ENCODE assay signal across 26 cellular contexts in genomic region chr16:4139968-4140367, GRCh38. TPM values are rescaled to one million over a fixed set of nuclear protein-coding genes. Genes with fewer than 3 reads are reported as not detected.
A peak's percentile ranks its signal among the peaks of the same experiment; 100 is the strongest.
DNase-seq lines count a peak whose midpoint lies in the region; FAIRE-seq and TF ChIP-seq lines count a peak whose summit lies in the region.
"Had no signal": no experiment of that assay in that cellular context is flagged by ENCODE, and none has a peak within 500 bp of the region (broad histone marks: within the 10 kb centered on the region; RNA-seq: fewer than 3 reads in every experiment).

No MANE protein-coding gene starts in this region.

- no peaks in the 10 kb centered on the region for H3K36me3 Mint-ChIP-seq in osteocyte (ENCODE audit: unreplicated experiment)
- H3K36me3 Mint-ChIP-seq in activated naive CD8-positive, alpha-beta T cell treated with anti-CD3 and anti-CD28 coated beads for 36 hours = no peaks in the 10 kb centered on the region
- H3K36me3 Mint-ChIP-seq: neural progenitor cell had no signal

- H3K9me3 Mint-ChIP-seq in osteocyte (ENCODE audit: unreplicated experiment) = no peaks in the 10 kb centered on the region
- no peaks in the 10 kb centered on the region for H3K9me3 Mint-ChIP-seq in activated naive CD8-positive, alpha-beta T cell treated with anti-CD3 and anti-CD28 coated beads for 36 hours
- H3K9me3 Mint-ChIP-seq: activated B cell treated with CpG ODN at 0.5 μM for 24 hours, neural progenitor cell had no signal

- H3K27ac ChIP-seq in OCI-LY3 (ENCODE audit: low read length) (peak overlapping the region; percentile 52; the same call in 1 of the 2 replicates), mammary epithelial cell (ENCODE audit: insufficient read depth, low read depth, low read length) (peak overlapping the region; percentile 93)
- H3K27ac ChIP-seq: brain microvascular endothelial cell, dorsolateral prefrontal cortex, gastroesophageal sphincter, neural progenitor cell, Peyer's patch, right atrium auricular region, spleen, stomach, vagina had no signal

- H3K4me2 ChIP-seq in OCI-LY3 (ENCODE audit: low read length) (no peak overlapping the region), mammary epithelial cell (ENCODE audit: insufficient read depth, low read depth, low read length) (no peak overlapping the region)
- H3K4me2 ChIP-seq: neural progenitor cell had no signal

- DNase-seq in GM12892 (ENCODE audit: insufficient read length) (no peak), mammary epithelial cell (no peak), osteocyte (ENCODE audit: extremely low spot score, unreplicated experiment) (no peak), GM13976 (ENCODE audit: low spot score) (no peak)
- no peak for DNase-seq in stimulated activated CD4-positive, alpha-beta T cell treated with anti-CD3 and anti-CD28 coated beads, Interleukin-2, amount 100 ng/mL, for 48 hours
- DNase-seq in activated naive CD8-positive, alpha-beta T cell treated with anti-CD3 and anti-CD28 coated beads for 36 hours = no peak
- DNase-seq: activated B cell treated with CpG ODN at 0.5 μM for 24 hours; activated gamma-delta T cell treated with Interleukin-2 at 50 U/mL for 16 hours; activated T-cell treated with anti-CD3 and anti-CD28 coated beads, Interleukin-2, amount 50 U/mL, for 48 hours; dorsolateral prefrontal cortex; hippocampal formation; left cardiac atrium; Peyer's patch; posterior cingulate gyrus; spleen; stimulated activated CD4-positive, alpha-beta T cell treated with anti-CD3 and anti-CD28 coated beads, Interleukin-2, amount 100 ng/mL, for 24 hours; stimulated activated CD8-positive, alpha-beta memory T cell treated with anti-CD3 and anti-CD28 coated beads, Interleukin-4, amount 100 ng/mL, for 48 hours; stomach; SW 1271 had no signal

- in situ Hi-C loops in mammary epithelial cell (cut with MboI; ENCODE audit: low sequenced_read_pairs in 2 of 2) (loop anchor here in 1 of 2 donors (5.0 kb wide), 1 partner anchor 47 kb away; no protein-coding TSS in a partner anchor), GM13976 (cut with MboI; ENCODE audit: low sequenced_read_pairs, unreplicated experiment) (no loop called here)

- TF ChIP-seq POLR2A in GM12892 (IDR thresholded peaks at IDR 0.05; ENCODE audit: low read depth, low read length) = no peak

- no TSS peak for BruUV-seq in mammary epithelial cell (replicated peaks; lab: Mats Ljungman, UMichigan)

- peaks cover 10% of the 10 kb centered on the region for H3K4me1 Mint-ChIP-seq in osteocyte (ENCODE audit: unreplicated experiment)
- H3K4me1 Mint-ChIP-seq in activated naive CD8-positive, alpha-beta T cell treated with anti-CD3 and anti-CD28 coated beads for 36 hours = peaks cover 3% of the 10 kb centered on the region
- H3K4me1 Mint-ChIP-seq: neural progenitor cell had no signal

- H3K27me3 Mint-ChIP-seq in osteocyte (ENCODE audit: unreplicated experiment) = peaks cover 6% of the 10 kb centered on the region
- peaks cover 9% of the 10 kb centered on the region for H3K27me3 Mint-ChIP-seq in activated naive CD8-positive, alpha-beta T cell treated with anti-CD3 and anti-CD28 coated beads for 36 hours

- H3K36me3 ChIP-seq in OCI-LY3 (replicated peaks; ENCODE audit: low read depth, low read length) (no peaks in the 10 kb centered on the region), mammary epithelial cell (ENCODE audit: insufficient read depth, low read length) (no peaks in the 10 kb centered on the region)
- H3K36me3 ChIP-seq: brain microvascular endothelial cell, gastroesophageal sphincter, neural progenitor cell, Peyer's patch, right atrium auricular region, spleen, stomach, vagina had no signal

- H2AFZ ChIP-seq in OCI-LY3 (ENCODE audit: low read depth, low read length) = 0 out of 2 replicates have a peak overlapping the region, but pooled peaks have one; percentile 3
- H2AFZ ChIP-seq in mammary epithelial cell (ENCODE audit: low read depth, low read length) = peak overlapping the region; percentile 74
- H2AFZ ChIP-seq: neural progenitor cell had no signal

- dilution Hi-C loops in mammary epithelial cell (cut with HindIII; ENCODE audit: low sequenced_read_pairs) = loop anchor here (10.0 kb wide), 1 partner anchor 155 kb away; no protein-coding TSS in a partner anchor

- CTCF ChIA-PET in mammary epithelial cell (lab: Charles Lee; ENCODE audit: low non-redundant PET) = no interaction called here

- intact Hi-C loops in mammary epithelial cell (cut with micrococcal nuclease) = no loop called here

- H3K79me2 ChIP-seq in OCI-LY3 (ENCODE audit: low read length) = no peaks in the 10 kb centered on the region
- H3K79me2 ChIP-seq in mammary epithelial cell (ENCODE audit: insufficient read depth, low read length) = no peaks in the 10 kb centered on the region

- peak; percentile 42 for FAIRE-seq in GM12892 (lab: Jason Lieb, UNC)
- FAIRE-seq: endometrium had no signal

- H3K27me3 ChIP-seq in OCI-LY3 (ENCODE audit: low read depth, low read length) (no peaks in the 10 kb centered on the region), mammary epithelial cell (ENCODE audit: insufficient read depth, low read length) (no peaks in the 10 kb centered on the region)
- H3K27me3 ChIP-seq: brain microvascular endothelial cell, dorsolateral prefrontal cortex, gastroesophageal sphincter, neural progenitor cell, Peyer's patch, right atrium auricular region, stomach, vagina had no signal

- H3K4me3 ChIP-seq in OCI-LY3 (ENCODE audit: low read length) (no peak overlapping the region), mammary epithelial cell (replicated peaks in 1 of 3; ENCODE audit: insufficient read depth in 1 of 3, low read depth in 2 of 3, low read length in 3 of 3) (no peak overlapping the region)
- H3K4me3 ChIP-seq: dorsolateral prefrontal cortex, gastroesophageal sphincter, neural progenitor cell, Peyer's patch, right atrium auricular region, spleen, stomach, vagina had no signal

- no peak for TF ChIP-seq CTCF in OCI-LY3 (IDR thresholded peaks at IDR 0.05; ENCODE audit: low read depth, low read length)
- TF ChIP-seq CTCF in mammary epithelial cell (conservative IDR thresholded peaks at IDR 0.05 in 1 of 2, IDR thresholded peaks at IDR 0.05 in 1 of 2; ENCODE audit: extremely low read depth in 1 of 2, insufficient read depth in 1 of 2, low read depth in 1 of 2, low read length in 2 of 2) = no peak
- TF ChIP-seq CTCF in osteocyte (IDR thresholded peaks at IDR 0.05) = no peak
- no peak for TF ChIP-seq CTCF in GM13976 (IDR thresholded peaks at IDR 0.05; ENCODE audit: borderline replicate concordance, control extremely low read depth, extremely low read depth, insufficient read depth, missing control alignments)

- H3K4me1 ChIP-seq in OCI-LY3 (ENCODE audit: low read length) = peaks cover 14% of the 10 kb centered on the region
- H3K4me1 ChIP-seq in mammary epithelial cell (ENCODE audit: insufficient read depth, low read length) = peaks cover 24% of the 10 kb centered on the region
- H3K4me1 ChIP-seq: gastroesophageal sphincter, neural progenitor cell, Peyer's patch, right atrium auricular region, spleen, vagina had no signal

- H3K9me3 ChIP-seq in OCI-LY3 (ENCODE audit: insufficient read depth, low read length) (no peaks in the 10 kb centered on the region), mammary epithelial cell (replicated peaks; ENCODE audit: insufficient read depth, low read length) (no peaks in the 10 kb centered on the region)
- H3K9me3 ChIP-seq: Peyer's patch, right atrium auricular region, spleen, vagina had no signal

- peak overlapping the region; percentile 74 for H3K27ac Mint-ChIP-seq in osteocyte (ENCODE audit: unreplicated experiment)
- H3K27ac Mint-ChIP-seq in activated naive CD8-positive, alpha-beta T cell treated with anti-CD3 and anti-CD28 coated beads for 36 hours = no peak overlapping the region
- H3K27ac Mint-ChIP-seq: activated B cell treated with CpG ODN at 0.5 μM for 24 hours, neural progenitor cell had no signal

- H3K9ac ChIP-seq in OCI-LY3 (ENCODE audit: low read length) (no peak overlapping the region), mammary epithelial cell (ENCODE audit: insufficient read depth, low read length) (no peak overlapping the region)
- H3K9ac ChIP-seq: neural progenitor cell had no signal

- no peak overlapping the region for H3K4me3 Mint-ChIP-seq in osteocyte (ENCODE audit: unreplicated experiment)
- H3K4me3 Mint-ChIP-seq in activated naive CD8-positive, alpha-beta T cell treated with anti-CD3 and anti-CD28 coated beads for 36 hours = no peak overlapping the region
- H3K4me3 Mint-ChIP-seq: activated B cell treated with CpG ODN at 0.5 μM for 24 hours, neural progenitor cell had no signal

- H4K20me1 ChIP-seq in OCI-LY3 (ENCODE audit: insufficient read depth, low read length) (no peaks in the 10 kb centered on the region), mammary epithelial cell (ENCODE audit: insufficient read depth, low read length) (no peaks in the 10 kb centered on the region)

RNA-seq across cellular contexts. Expression of gene ADCY9, which starts 23.7 kb away (rescaled TPM):
- 0.11 TPM for polyA plus RNA-seq in GM12892 (2012; ENCODE audit: missing spikeins)
- total RNA-seq in mammary epithelial cell (10 to 100 TPM; 18.4 to 27.3 TPM), osteocyte (25.3 and 26.9 TPM in 2 replicates)
- polyA plus RNA-seq in mammary epithelial cell = 9.0 TPM
- 75.6 TPM for polyA minus RNA-seq in mammary epithelial cell
- 1 to 10 TPM; 3.6 to 4.2 TPM for total RNA-seq in activated naive CD8-positive, alpha-beta T cell treated with anti-CD3 and anti-CD28 coated beads for 36 hours
